ENCODE assay signal across 1 cellular context in the genomic region with DNA sequence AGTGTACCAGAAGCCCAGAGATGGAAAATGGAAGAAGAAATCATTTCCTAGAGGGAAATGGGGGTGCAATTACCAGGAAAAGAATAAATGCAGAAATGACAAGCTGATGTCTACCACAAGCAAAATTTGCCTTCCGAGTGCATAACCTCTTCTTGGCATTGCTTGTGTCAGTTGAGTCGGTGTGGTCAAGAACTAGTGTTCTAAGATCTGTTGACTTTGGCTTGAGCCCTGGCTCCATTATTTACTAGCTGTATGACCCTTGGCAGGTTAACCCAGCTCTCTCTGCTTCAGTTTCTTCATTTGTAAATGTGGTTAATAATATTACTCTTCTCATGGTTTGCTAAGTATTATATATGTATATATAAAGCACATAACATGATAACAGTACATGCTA.
TF ChIP-seq lines count a peak whose summit lies in the region.

No MANE protein-coding gene starts in this region.

TF ChIP-seq in GM23338, 12 proteins besides CTCF, POLR2A, EP300 and RAD21:
- TF ChIP-seq EZH2phosphoT487 (IDR thresholded peaks at IDR 0.05; ENCODE audit: unreplicated experiment), result no peak
